ENCODE assay signal across 8 cellular contexts in genomic region chr3:174439621-174440349, GRCh38.
DNase-seq lines count a peak whose midpoint lies in the region; ATAC-seq and TF ChIP-seq lines count a peak whose summit lies in the region.

No MANE protein-coding gene starts in this region.

- H3K9ac ChIP-seq in mucosa of rectum (ENCODE audit: low read depth in 1 of 2, low read length in 2 of 2) = peak overlapping the region; percentile 63 to 83

- no peaks in the 10 kb centered on the region for H3K9me3 Mint-ChIP-seq in activated naive CD4-positive, alpha-beta T cell treated with anti-CD3 and anti-CD28 coated beads, Interleukin-2, amount 10 ng/mL, durations not matched to agents 7 days and 5 days
- H3K9me3 Mint-ChIP-seq in endothelial cell (ENCODE audit: unreplicated experiment) = no peaks in the 10 kb centered on the region

- CTCF ChIA-PET in activated naive CD4-positive, alpha-beta T cell treated with anti-CD3 and anti-CD28 coated beads, Interleukin-2, amount 10 ng/mL, durations not matched to agents 7 days and 5 days (lab: Charles Lee) = no interaction called here

- no peak for ATAC-seq in HG03469 (IDR thresholded peaks at IDR 0.05; ENCODE audit: unreplicated experiment)

- no peaks in the 10 kb centered on the region for H3K36me3 Mint-ChIP-seq in activated naive CD4-positive, alpha-beta T cell treated with anti-CD3 and anti-CD28 coated beads, Interleukin-2, amount 10 ng/mL, durations not matched to agents 7 days and 5 days
- H3K36me3 Mint-ChIP-seq in endothelial cell (ENCODE audit: low read depth, unreplicated experiment) = no peaks in the 10 kb centered on the region

- H3K4me3 ChIP-seq in mucosa of rectum (ENCODE audit: low read length in 2 of 2) = peak overlapping the region; percentile 78 to 91
- peak overlapping the region; percentile 53 to 79 for H3K4me3 ChIP-seq in uterus

- intact Hi-C loops in uterus (cut with DNase I; ENCODE audit: low total_unique reads) = no loop called here

- peaks cover 12% of the 10 kb centered on the region for H3K4me1 Mint-ChIP-seq in activated naive CD4-positive, alpha-beta T cell treated with anti-CD3 and anti-CD28 coated beads, Interleukin-2, amount 10 ng/mL, durations not matched to agents 7 days and 5 days
- peaks cover 15% of the 10 kb centered on the region for H3K4me1 Mint-ChIP-seq in endothelial cell (ENCODE audit: unreplicated experiment)

- H3K27me3 ChIP-seq in mucosa of rectum (ENCODE audit: control insufficient read depth in 2 of 2, insufficient read depth in 2 of 2, low read length in 2 of 2) = no peaks in the 10 kb centered on the region
- no peaks in the 10 kb centered on the region for H3K27me3 ChIP-seq in uterus

- H3K27ac ChIP-seq in mucosa of rectum (ENCODE audit: low read depth in 2 of 2, low read length in 2 of 2) (peak overlapping the region; percentile 76 to 94), uterus (peak overlapping the region; percentile 98)

- no peaks in the 10 kb centered on the region for H3K36me3 ChIP-seq in mucosa of rectum (ENCODE audit: control insufficient read depth in 2 of 2, insufficient read depth in 2 of 2, low read length in 2 of 2)
- no peaks in the 10 kb centered on the region for H3K36me3 ChIP-seq in uterus

- no peak for TF ChIP-seq POLR2A in uterus (IDR thresholded peaks at IDR 0.05)

- peaks cover 30% of the 10 kb centered on the region for H3K27me3 Mint-ChIP-seq in activated naive CD4-positive, alpha-beta T cell treated with anti-CD3 and anti-CD28 coated beads, Interleukin-2, amount 10 ng/mL, durations not matched to agents 7 days and 5 days
- peaks cover 7% of the 10 kb centered on the region for H3K27me3 Mint-ChIP-seq in endothelial cell (ENCODE audit: unreplicated experiment)

- peak overlapping the region; percentile 32 for H3K4me3 Mint-ChIP-seq in activated naive CD4-positive, alpha-beta T cell treated with anti-CD3 and anti-CD28 coated beads, Interleukin-2, amount 10 ng/mL, durations not matched to agents 7 days and 5 days
- peak overlapping the region; percentile 87 for H3K4me3 Mint-ChIP-seq in endothelial cell (ENCODE audit: unreplicated experiment)

- H3K4me1 ChIP-seq in mucosa of rectum (ENCODE audit: control insufficient read depth in 2 of 2, insufficient read depth in 2 of 2, low read length in 2 of 2) (peaks cover 4 to 6% of the 10 kb centered on the region in 2 donors), uterus (no peaks in the 10 kb centered on the region)

- DNase-seq in activated naive CD4-positive, alpha-beta T cell treated with anti-CD3 and anti-CD28 coated beads, Interleukin-2, amount 10 ng/mL, durations not matched to agents 7 days and 5 days = no peak
- no peak for DNase-seq in activated naive CD4-positive, alpha-beta T cell treated with anti-CD3 and anti-CD28 coated beads, Interleukin-2, amount 50 U/mL, for 16 hours
- DNase-seq in RPMI7951 (ENCODE audit: low read depth) = peak; percentile 93
- peak; percentile 4 for DNase-seq in endothelial cell (ENCODE audit: low spot score)
- peak; percentile 27 to 35 for DNase-seq in uterus
- DNase-seq in DMS79 treated with DMSO at 0.1 percent for 48 hours (lab: John Stamatoyannopoulos, UW) = no peak

- no peak overlapping the region for H3K27ac Mint-ChIP-seq in activated naive CD4-positive, alpha-beta T cell treated with anti-CD3 and anti-CD28 coated beads, Interleukin-2, amount 10 ng/mL, durations not matched to agents 7 days and 5 days
- peak overlapping the region; percentile 9 for H3K27ac Mint-ChIP-seq in endothelial cell (ENCODE audit: unreplicated experiment)

- TF ChIP-seq CTCF in endothelial cell (IDR thresholded peaks at IDR 0.05; ENCODE audit: unreplicated experiment) (no peak), uterus (IDR thresholded peaks at IDR 0.05) (no peak)

- H3K9me3 ChIP-seq in mucosa of rectum (ENCODE audit: control insufficient read depth in 2 of 2, low read length in 2 of 2) (no peaks in the 10 kb centered on the region), uterus (no peaks in the 10 kb centered on the region)

Comparison
In these comparisons a context has a peak if more than half of its experiments do, and no peak if none do; other contexts are left out.
1. DNase-seq: peak in RPMI7951 (single experiment), endothelial cell (single experiment) and uterus (2 of 2); none in activated naive CD4-positive, alpha-beta T cell treated with anti-CD3 and anti-CD28 coated beads, Interleukin-2, amount 10 ng/mL, durations not matched to agents 7 days and 5 days (single experiment), activated naive CD4-positive, alpha-beta T cell treated with anti-CD3 and anti-CD28 coated beads, Interleukin-2, amount 50 U/mL, for 16 hours (single experiment) and DMS79 treated with DMSO at 0.1 percent for 48 hours (single experiment).